In the genomic region with DNA sequence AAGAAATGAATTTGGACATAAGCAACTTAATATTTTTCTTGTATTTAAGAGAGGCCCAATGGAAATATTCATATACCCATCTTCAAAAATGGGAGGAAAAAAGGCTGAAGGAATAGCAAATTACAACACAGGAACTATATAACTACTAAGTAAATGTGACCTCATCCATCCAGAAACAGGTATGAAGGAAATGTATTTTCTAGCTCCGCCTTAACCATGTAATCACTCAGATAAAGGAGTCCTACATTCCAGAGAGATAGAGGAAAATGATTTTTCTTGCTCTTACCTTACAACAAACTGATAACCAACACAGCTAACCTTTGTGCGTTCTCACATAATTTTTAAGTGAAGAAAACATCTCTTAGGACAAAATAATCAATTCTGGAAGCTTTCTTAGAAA, we compare ENCODE assay signal across 18 cellular contexts.
DNase-seq lines count a peak whose midpoint lies in the region; ATAC-seq and TF ChIP-seq lines count a peak whose summit lies in the region.
"Had no signal": no experiment of that assay in that cellular context is flagged by ENCODE, and none has a peak within 500 bp of the region (broad histone marks: within the 10 kb centered on the region; RNA-seq: fewer than 3 reads in every experiment).

No MANE protein-coding gene starts in this region.

- POLR2A ChIA-PET in Caco-2 (lab: Charles Lee), result interaction anchor here (1.1 to 2.1 kb wide), 2 partner anchors 14 to 15 kb away, joined by 4 to 7 read pairs; no protein-coding TSS in a partner anchor

- peaks cover 90% of the 10 kb centered on the region for H3K79me2 ChIP-seq in smooth muscle cell (ENCODE audit: low read depth)

- BruUV-seq in Caco-2 (replicated peaks; lab: Mats Ljungman, UMichigan), result no TSS peak

- TF ChIP-seq CTCF in Caco-2 (IDR thresholded peaks at IDR 0.05; ENCODE audit: insufficient read depth in 1 of 2, low read depth in 1 of 2, low read length in 1 of 2, severe bottlenecking in 1 of 2, unreplicated experiment in 1 of 2) (no peak), left lung (IDR thresholded peaks at IDR 0.05) (no peak), smooth muscle cell (IDR thresholded peaks at IDR 0.05; ENCODE audit: borderline replicate concordance, insufficient read depth, poor library complexity, severe bottlenecking) (no peak)

- H3K36me3 Mint-ChIP-seq in Caco-2 (ENCODE audit: insufficient read depth, unreplicated experiment), result no peaks in the 10 kb centered on the region
- H3K36me3 Mint-ChIP-seq: CD4-positive, alpha-beta memory T cell had no signal

- H3K9me3 ChIP-seq in Caco-2 (no peaks in the 10 kb centered on the region), left lung (no peaks in the 10 kb centered on the region), smooth muscle cell (replicated peaks; ENCODE audit: low read depth) (no peaks in the 10 kb centered on the region)

- H3K4me1 ChIP-seq in Caco-2 (peaks cover 23% of the 10 kb centered on the region), left lung (peaks cover 0 to 6% of the 10 kb centered on the region in 2 donors), smooth muscle cell (ENCODE audit: low read depth) (no peaks in the 10 kb centered on the region)

- no peak overlapping the region for H3K27ac ChIP-seq in left lung
- no peak overlapping the region for H3K27ac ChIP-seq in smooth muscle cell (ENCODE audit: low read depth)
- H3K27ac ChIP-seq: BLaER1 had no signal

- no peaks in the 10 kb centered on the region for H3K36me3 ChIP-seq in Caco-2 (ENCODE audit: control insufficient read depth, insufficient read depth, low read length)
- H3K36me3 ChIP-seq in left lung, result no peaks in the 10 kb centered on the region
- H3K36me3 ChIP-seq in smooth muscle cell (ENCODE audit: low read depth), result no peaks in the 10 kb centered on the region

- no peaks in the 10 kb centered on the region for H3K27me3 Mint-ChIP-seq in Caco-2 (ENCODE audit: insufficient read depth, unreplicated experiment)

- peak overlapping the region; percentile 21 for H3K4me2 ChIP-seq in smooth muscle cell
- H3K4me2 ChIP-seq: BLaER1 had no signal

- H2AFZ ChIP-seq in smooth muscle cell (ENCODE audit: low read depth), result no peak overlapping the region

- peaks cover 100% of the 10 kb centered on the region for H4K20me1 ChIP-seq in smooth muscle cell (ENCODE audit: low read depth)

- H3K27me3 ChIP-seq in Caco-2 (replicated peaks; ENCODE audit: control insufficient read depth, insufficient read depth, low read length) (no peaks in the 10 kb centered on the region), left lung (no peaks in the 10 kb centered on the region), smooth muscle cell (ENCODE audit: low read depth) (no peaks in the 10 kb centered on the region)
- H3K27me3 ChIP-seq: BLaER1 had no signal

- H3K9me3 Mint-ChIP-seq in Caco-2 (ENCODE audit: unreplicated experiment), result no peaks in the 10 kb centered on the region
- H3K9me3 Mint-ChIP-seq: CD4-positive, alpha-beta memory T cell; HFFc6 had no signal

- peak; percentile 6 for ATAC-seq in left lung
- no peak for ATAC-seq in HG02970 (IDR thresholded peaks at IDR 0.05; ENCODE audit: low FRiP score, unreplicated experiment)
- no peak for ATAC-seq in GM21529 (IDR thresholded peaks at IDR 0.05; ENCODE audit: unreplicated experiment)
- ATAC-seq: HepG2 had no signal

- no peak overlapping the region for H3K9ac ChIP-seq in smooth muscle cell (ENCODE audit: low read depth)
- H3K9ac ChIP-seq: BLaER1 had no signal

- peak overlapping the region; percentile 21 for H3K27ac Mint-ChIP-seq in Caco-2 (ENCODE audit: unreplicated experiment)
- H3K27ac Mint-ChIP-seq: CD14-positive monocyte; CD4-positive, alpha-beta memory T cell; HFFc6 had no signal

- H3K4me3 ChIP-seq in Caco-2 (ENCODE audit: low read depth, low read length) (no peak overlapping the region), left lung (no peak overlapping the region), smooth muscle cell (no peak overlapping the region)
- H3K4me3 ChIP-seq: BLaER1 had no signal

- DNase-seq in Caco-2 (no peak), NCI-H226 (peak; percentile 55), left lung (no peak), smooth muscle cell (lab: John Stamatoyannopoulos, UW; ENCODE audit: unreplicated experiment) (no peak), D341Med (ENCODE audit: low spot score) (no peak)
- DNase-seq: 8988T; CD4-positive, alpha-beta memory T cell; DMS153; DMS79; GDM1; GOT3; H7; HFFc6 had no signal

- 98% methylated on average over 2 of the region's 2 CpGs for WGBS in smooth muscle cell (ENCODE audit: low lambda C conversion rate)

- intact Hi-C loops in Caco-2 (cut with micrococcal nuclease; ENCODE audit: unreplicated experiment) (no loop called here), left lung (cut with DNase I) (no loop called here)

- no peak overlapping the region for H3K4me3 Mint-ChIP-seq in Caco-2 (ENCODE audit: unreplicated experiment)
- H3K4me3 Mint-ChIP-seq: CD14-positive monocyte; CD4-positive, alpha-beta memory T cell; HFFc6 had no signal

- peaks cover 11% of the 10 kb centered on the region for H3F3A ChIP-seq in smooth muscle cell (ENCODE audit: low read depth)

- peaks cover 22% of the 10 kb centered on the region for H3K4me1 Mint-ChIP-seq in Caco-2 (ENCODE audit: low read depth, unreplicated experiment)

- CTCF ChIA-PET in Caco-2 (lab: Charles Lee), result interaction anchor here (0.9 kb wide), 1 partner anchor 94 kb away, joined by 4 read pairs; no protein-coding TSS in a partner anchor
